1 cellular context compared by ENCODE assay signal in genomic region chrX:55489315-55490009, GRCh38.
TF ChIP-seq lines count a peak whose summit lies in the region.

Gene USP51, minus strand, starts transcription at chrX:55489848. Its CDS starts 909 bp downstream, at chrX:55488939.

TF ChIP-seq in K562, 482 proteins besides CTCF, POLR2A, EP300 and RAD21 (continued from another document):
- TF ChIP-seq PRDM10 (IDR thresholded peaks at IDR 0.05; ENCODE audit: partially characterized antibody) (peak; percentile 6), MTA1 (IDR thresholded peaks at IDR 0.05; ENCODE audit: borderline replicate concordance) (peak; percentile 43; the same call in 1 of the 2 replicates), SUPT5H (IDR thresholded peaks at IDR 0.05) (0 out of 2 replicates have a peak, but pooled peaks have one; percentile 29), HDAC1 (IDR thresholded peaks at IDR 0.05) (0 out of 4 replicates have a peak, but pooled peaks of 1 of the 2 experiments have one; percentile 12), ATF1 (CRISPR knock-in tag; IDR thresholded peaks at IDR 0.05) (no peak), ATF1 (tag; IDR thresholded peaks at IDR 0.05) (0 out of 2 replicates have a peak, but pooled peaks have one; percentile 25), TAF7 (tag; IDR thresholded peaks at IDR 0.05) (no peak), ZBTB7A (IDR thresholded peaks at IDR 0.05; ENCODE audit: borderline replicate concordance, control insufficient read depth, low read depth, low read length) (peak; percentile 54; the same call in 1 of the 2 replicates), TAF15 (IDR thresholded peaks at IDR 0.05; ENCODE audit: low read depth, low read length) (no peak)
- TF ChIP-seq, protein P1, sequence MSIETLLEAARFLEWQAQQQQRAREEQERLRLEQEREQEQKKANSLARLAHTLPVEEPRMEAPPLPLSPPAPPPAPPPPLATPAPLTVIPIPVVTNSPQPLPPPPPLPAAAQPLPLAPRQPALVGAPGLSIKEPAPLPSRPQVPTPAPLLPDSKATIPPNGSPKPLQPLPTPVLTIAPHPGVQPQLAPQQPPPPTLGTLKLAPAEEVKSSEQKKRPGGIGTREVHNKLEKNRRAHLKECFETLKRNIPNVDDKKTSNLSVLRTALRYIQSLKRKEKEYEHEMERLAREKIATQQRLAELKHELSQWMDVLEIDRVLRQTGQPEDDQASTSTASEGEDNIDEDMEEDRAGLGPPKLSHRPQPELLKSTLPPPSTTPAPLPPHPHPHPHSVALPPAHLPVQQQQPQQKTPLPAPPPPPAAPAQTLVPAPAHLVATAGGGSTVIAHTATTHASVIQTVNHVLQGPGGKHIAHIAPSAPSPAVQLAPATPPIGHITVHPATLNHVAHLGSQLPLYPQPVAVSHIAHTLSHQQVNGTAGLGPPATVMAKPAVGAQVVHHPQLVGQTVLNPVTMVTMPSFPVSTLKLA (conservative IDR thresholded peaks at IDR 0.05) = peak in 1 of 2 experiments; percentile 45; a peak in 1 of 4 replicates
